In genomic region chr1:220326578-220326977, GRCh38 we compare ENCODE assay signal across 17 cellular contexts. TPM values are rescaled to one million over a fixed set of nuclear protein-coding genes. Genes with fewer than 3 reads are reported as not detected.
DNase-seq lines count a peak whose midpoint lies in the region; ATAC-seq and TF ChIP-seq lines count a peak whose summit lies in the region.
"Had no signal": no experiment of that assay in that cellular context is flagged by ENCODE, and none has a peak within 500 bp of the region (broad histone marks: within the 10 kb centered on the region; RNA-seq: fewer than 3 reads in every experiment).

No MANE protein-coding gene starts in this region.

- no peak overlapping the region for H2AK9ac ChIP-seq in IMR-90 (replicated peaks; ENCODE audit: low read depth, low read length, poor library complexity)

- H2BK12ac ChIP-seq in mesenchymal stem cell (ENCODE audit: low read length in 2 of 2), result no peak overlapping the region

- TF ChIP-seq POLR2A in IMR-90 (IDR thresholded peaks at IDR 0.05; ENCODE audit: low read depth, low read length) (no peak), body of pancreas (IDR thresholded peaks at IDR 0.05) (no peak)

- H3K4me3 ChIP-seq in IMR-90 (ENCODE audit: insufficient read depth, low read depth, low read length) (no peak overlapping the region), mesenchymal stem cell (ENCODE audit: insufficient read depth in 1 of 2, low read depth in 1 of 2, low read length in 2 of 2) (no peak overlapping the region), body of pancreas (no peak overlapping the region)

- H3K36me3 Mint-ChIP-seq in activated CD4-positive, alpha-beta T cell treated with anti-CD3 and anti-CD28 coated beads, Interleukin-2, amount 10 ng/mL, durations not matched to agents 24 days and 14 days (ENCODE audit: low read depth), result no peaks in the 10 kb centered on the region
- H3K36me3 Mint-ChIP-seq: activated naive CD8-positive, alpha-beta T cell treated with anti-CD3 and anti-CD28 coated beads, Interleukin-2, amount 10 ng/mL, durations not matched to agents 7 days and 5 days had no signal

- H2BK5ac ChIP-seq in IMR-90 (ENCODE audit: low read depth, low read length, poor library complexity, severe bottlenecking) (no peak overlapping the region), mesenchymal stem cell (ENCODE audit: low read depth, low read length, poor library complexity, severe bottlenecking) (no peak overlapping the region)

- peaks cover 7% of the 10 kb centered on the region for H3K27me3 Mint-ChIP-seq in activated CD4-positive, alpha-beta T cell treated with anti-CD3 and anti-CD28 coated beads, Interleukin-2, amount 10 ng/mL, durations not matched to agents 24 days and 14 days

- TF ChIP-seq RAD21 in IMR-90 (IDR thresholded peaks at IDR 0.05; ENCODE audit: low read length), result no peak

- H3K4ac ChIP-seq in IMR-90 (ENCODE audit: low read depth, low read length) (no peak overlapping the region), mesenchymal stem cell (ENCODE audit: low read depth in 1 of 2, low read length in 2 of 2) (no peak overlapping the region)

- H3K18ac ChIP-seq in IMR-90 (ENCODE audit: low read depth, low read length), result no peak overlapping the region
- no peak overlapping the region for H3K18ac ChIP-seq in mesenchymal stem cell (ENCODE audit: low read depth in 1 of 2, low read length in 2 of 2)

- H3K4me2 ChIP-seq in IMR-90 (ENCODE audit: low read depth, low read length) (no peak overlapping the region), mesenchymal stem cell (ENCODE audit: low read length, poor library complexity, severe bottlenecking) (no peak overlapping the region)

- H4K91ac ChIP-seq in IMR-90 (ENCODE audit: insufficient read depth, low read depth, low read length) (no peak overlapping the region), mesenchymal stem cell (ENCODE audit: low read length) (no peak overlapping the region)

- H2BK120ac ChIP-seq in IMR-90 (ENCODE audit: low read depth, low read length) (no peak overlapping the region), mesenchymal stem cell (ENCODE audit: low read depth, low read length) (no peak overlapping the region)

- H3K9me1 ChIP-seq in IMR-90 (ENCODE audit: insufficient read depth, low read length), result no peaks in the 10 kb centered on the region

- H4K20me1 ChIP-seq in IMR-90 (ENCODE audit: insufficient read depth, low read length), result no peaks in the 10 kb centered on the region

- dilution Hi-C loops in IMR-90 (cut with HindIII; ENCODE audit: low sequenced_read_pairs, unreplicated experiment), result no loop called here

- H3K27ac Mint-ChIP-seq in activated CD4-positive, alpha-beta T cell treated with anti-CD3 and anti-CD28 coated beads, Interleukin-2, amount 10 ng/mL, durations not matched to agents 24 days and 14 days, result no peak overlapping the region
- H3K27ac Mint-ChIP-seq: activated naive CD8-positive, alpha-beta T cell treated with anti-CD3 and anti-CD28 coated beads, Interleukin-2, amount 10 ng/mL, durations not matched to agents 7 days and 5 days had no signal

- H3K36me3 ChIP-seq in IMR-90 (ENCODE audit: control insufficient read depth, insufficient read depth, low read length) (no peaks in the 10 kb centered on the region), mesenchymal stem cell (ENCODE audit: control insufficient read depth in 1 of 2, insufficient read depth in 2 of 2, low read depth in 1 of 2, low read length in 2 of 2) (no peaks in the 10 kb centered on the region), body of pancreas (replicated peaks in 1 of 2; ENCODE audit: insufficient read depth in 1 of 2, low read depth in 2 of 2) (no peaks in the 10 kb centered on the region)

- H3K14ac ChIP-seq in IMR-90 (replicated peaks; ENCODE audit: low read depth, low read length) (no peak overlapping the region), mesenchymal stem cell (ENCODE audit: low read length in 2 of 2) (no peak overlapping the region)

- H4K8ac ChIP-seq in IMR-90 (ENCODE audit: low read depth in 2 of 2, low read length in 2 of 2), result no peak overlapping the region
- H4K8ac ChIP-seq in mesenchymal stem cell (ENCODE audit: low read length), result no peak overlapping the region

- H3K27ac ChIP-seq in IMR-90 (ENCODE audit: insufficient read depth, low read length) (no peak overlapping the region), mesenchymal stem cell (ENCODE audit: low read length, poor library complexity, severe bottlenecking) (peak overlapping the region; percentile 27), body of pancreas (no peak overlapping the region)

- 63% methylated on average over 2 of the region's 2 CpGs; no CpG with 5 or more reads in 1 of the 2 experiments for WGBS in IMR-90 (ENCODE audit: extremely low coverage in 2 of 2, insufficient read length in 1 of 2), 2 experiments
- WGBS in mesenchymal stem cell, result 78% methylated on average over 2 of the region's 2 CpGs
- WGBS in body of pancreas, 2 donors, result 82 to 89% methylated on average over 2 of the region's 2 CpGs

- H2BK20ac ChIP-seq in IMR-90 (ENCODE audit: low read depth, low read length), result no peak overlapping the region

- H4K5ac ChIP-seq in IMR-90 (ENCODE audit: low read depth, low read length), result no peak overlapping the region

- H3K27me3 ChIP-seq in IMR-90 (ENCODE audit: control insufficient read depth, insufficient read depth, low read length) (no peaks in the 10 kb centered on the region; the same call in 1 of the 2 replicates), mesenchymal stem cell (ENCODE audit: control insufficient read depth in 1 of 2, insufficient read depth in 1 of 2, low read length in 2 of 2) (peaks cover 2 to 3% of the 10 kb centered on the region in 2 experiments), body of pancreas (no peaks in the 10 kb centered on the region)

- H2BK15ac ChIP-seq in IMR-90 (ENCODE audit: low read depth, low read length) (no peak overlapping the region), mesenchymal stem cell (ENCODE audit: low read depth, poor library complexity, severe bottlenecking) (no peak overlapping the region)

- H2AFZ ChIP-seq in IMR-90 (replicated peaks; ENCODE audit: low read length, poor library complexity) (no peak overlapping the region), mesenchymal stem cell (ENCODE audit: low read depth, low read length) (no peak overlapping the region)

- no peaks in the 10 kb centered on the region for H3K4me1 ChIP-seq in IMR-90 (ENCODE audit: control insufficient read depth, insufficient read depth, low read length)
- H3K4me1 ChIP-seq in mesenchymal stem cell (ENCODE audit: control insufficient read depth, insufficient read depth, low read depth, low read length), result peaks cover 8% of the 10 kb centered on the region
- H3K4me1 ChIP-seq in body of pancreas, result no peaks in the 10 kb centered on the region

- DNase-seq in EL (peak; percentile 60), IMR-90 (peak; percentile 13), astrocyte of the hippocampus (ENCODE audit: low read depth, low spot score) (peak; percentile 18), mesenchymal stem cell (peak; percentile 21), kidney glomerular epithelial cell (lab: John Stamatoyannopoulos, UW) (no peak), body of pancreas (no peak)
- DNase-seq in activated CD4-positive, alpha-beta T cell treated with anti-CD3 and anti-CD28 coated beads, Interleukin-2, amount 10 ng/mL, durations not matched to agents 24 days and 14 days, result no peak
- DNase-seq: activated CD4-positive, alpha-beta T cell treated with anti-CD3 and anti-CD28 coated beads for 4 hours; activated naive CD8-positive, alpha-beta T cell treated with anti-CD3 and anti-CD28 coated beads, Interleukin-2, amount 10 ng/mL, durations not matched to agents 7 days and 5 days; cortex of kidney; DMS 273 treated with DMSO at 0.1 percent for 48 hours; midbrain; NCI-H226; OCI-M1; T-helper 2 cell had no signal

- H3K4me3 Mint-ChIP-seq in activated CD4-positive, alpha-beta T cell treated with anti-CD3 and anti-CD28 coated beads, Interleukin-2, amount 10 ng/mL, durations not matched to agents 24 days and 14 days, result no peak overlapping the region
- H3K4me3 Mint-ChIP-seq: activated naive CD8-positive, alpha-beta T cell treated with anti-CD3 and anti-CD28 coated beads, Interleukin-2, amount 10 ng/mL, durations not matched to agents 7 days and 5 days had no signal

- no peak for TF ChIP-seq CTCF in IMR-90 (conservative IDR thresholded peaks at IDR 0.05; ENCODE audit: low read depth, low read length)
- TF ChIP-seq CTCF in body of pancreas (IDR thresholded peaks at IDR 0.05), result no peak

- no peak overlapping the region for H3K56ac ChIP-seq in IMR-90 (ENCODE audit: extremely low read depth, insufficient read depth, low read length)

- ATAC-seq in IMR-90 (ENCODE audit: low read depth), result peak; percentile 53
- no peak for ATAC-seq in body of pancreas
- ATAC-seq in HG03354 (IDR thresholded peaks at IDR 0.05; ENCODE audit: poor library complexity, severe bottlenecking, unreplicated experiment), result no peak
- ATAC-seq: HepG2 had no signal

- BruUV-seq in IMR-90 (replicated peaks; lab: Mats Ljungman, UMichigan), result no TSS peak

- H3K9me3 Mint-ChIP-seq in activated CD4-positive, alpha-beta T cell treated with anti-CD3 and anti-CD28 coated beads, Interleukin-2, amount 10 ng/mL, durations not matched to agents 24 days and 14 days, result no peaks in the 10 kb centered on the region
- H3K9me3 Mint-ChIP-seq: activated naive CD8-positive, alpha-beta T cell treated with anti-CD3 and anti-CD28 coated beads, Interleukin-2, amount 10 ng/mL, durations not matched to agents 7 days and 5 days had no signal

- intact Hi-C loops in IMR-90 (cut with micrococcal nuclease) (no loop called here), body of pancreas (cut with DNase I) (no loop called here)
- intact Hi-C loops in activated CD4-positive, alpha-beta T cell treated with anti-CD3 and anti-CD28 coated beads, Interleukin-2, amount 10 ng/mL, durations not matched to agents 24 days and 14 days (cut with micrococcal nuclease), result no loop called here

- H3K79me1 ChIP-seq in IMR-90 (ENCODE audit: low read depth in 1 of 2, low read length in 2 of 2) (no peaks in the 10 kb centered on the region), mesenchymal stem cell (replicated peaks; ENCODE audit: low read length, poor library complexity, severe bottlenecking) (no peaks in the 10 kb centered on the region)

- H3K9me3 ChIP-seq in IMR-90 (ENCODE audit: control insufficient read depth, insufficient read depth, low read length) (no peaks in the 10 kb centered on the region), mesenchymal stem cell (ENCODE audit: control insufficient read depth, low read length) (no peaks in the 10 kb centered on the region), body of pancreas (no peaks in the 10 kb centered on the region)

- no peak overlapping the region for H3K23ac ChIP-seq in IMR-90 (ENCODE audit: low read depth, low read length)
- no peak overlapping the region for H3K23ac ChIP-seq in mesenchymal stem cell (ENCODE audit: low read length in 2 of 2)

- in situ Hi-C loops in IMR-90 (cut with MboI; ENCODE audit: low sequenced_read_pairs), result no loop called here

- no peak overlapping the region for H2AK5ac ChIP-seq in IMR-90 (ENCODE audit: low read depth, low read length)
- H2AK5ac ChIP-seq in mesenchymal stem cell (ENCODE audit: low read length, severe bottlenecking), result no peak overlapping the region

- H3K9ac ChIP-seq in IMR-90 (ENCODE audit: low read depth, low read length) (no peak overlapping the region), mesenchymal stem cell (ENCODE audit: low read length) (no peak overlapping the region)

- POLR2A ChIA-PET in IMR-90 (lab: Charles Lee; ENCODE audit: unreplicated experiment), result no interaction called here

- H3K4me1 Mint-ChIP-seq in activated CD4-positive, alpha-beta T cell treated with anti-CD3 and anti-CD28 coated beads, Interleukin-2, amount 10 ng/mL, durations not matched to agents 24 days and 14 days, result no peaks in the 10 kb centered on the region
- H3K4me1 Mint-ChIP-seq: activated naive CD8-positive, alpha-beta T cell treated with anti-CD3 and anti-CD28 coated beads, Interleukin-2, amount 10 ng/mL, durations not matched to agents 7 days and 5 days had no signal

- CTCF ChIA-PET in IMR-90 (lab: Yijun Ruan, JAX), result no interaction called here

RNA-seq across cellular contexts. Expression of gene RAB3GAP2, which starts 54.3 kb away (rescaled TPM):
- total RNA-seq in IMR-90 (2012; rRNA removed) (37.5 and 37.8 TPM in 2 replicates), body of pancreas (10 to 100 TPM; 14.5 to 17.5 TPM)
- 11.0 and 12.3 TPM in 2 replicates for polyA plus RNA-seq in IMR-90 (2012; rRNA removed)
- 3.6 and 8.0 TPM in 2 replicates for polyA plus RNA-seq in IMR-90 (2012; cell fraction: cytosol; rRNA removed)
- 8.8 and 34.1 TPM in 2 replicates for polyA plus RNA-seq in IMR-90 (2012; cell fraction: nucleus; rRNA removed; ENCODE audit: low replicate concordance)
- polyA plus RNA-seq in mesenchymal stem cell (2013, experiment 1 of 2), result 14.5 TPM
- 14.2 TPM for polyA plus RNA-seq in mesenchymal stem cell (2013, experiment 2 of 2)
- 55.0 and 60.0 TPM in 2 replicates for total RNA-seq in activated CD4-positive, alpha-beta T cell treated with anti-CD3 and anti-CD28 coated beads, Interleukin-2, amount 10 ng/mL, durations not matched to agents 24 days and 14 days

Comparison
In these comparisons a context has a peak if more than half of its experiments do, and no peak if none do; other contexts are left out.
1. DNase-seq: peak in EL (single experiment), IMR-90 (single experiment), astrocyte of the hippocampus (single experiment) and mesenchymal stem cell (single experiment); none in activated CD4-positive, alpha-beta T cell treated with anti-CD3 and anti-CD28 coated beads, Interleukin-2, amount 10 ng/mL, durations not matched to agents 24 days and 14 days (single experiment), kidney glomerular epithelial cell (single experiment) and body of pancreas (0 of 4).